In the genomic region with DNA sequence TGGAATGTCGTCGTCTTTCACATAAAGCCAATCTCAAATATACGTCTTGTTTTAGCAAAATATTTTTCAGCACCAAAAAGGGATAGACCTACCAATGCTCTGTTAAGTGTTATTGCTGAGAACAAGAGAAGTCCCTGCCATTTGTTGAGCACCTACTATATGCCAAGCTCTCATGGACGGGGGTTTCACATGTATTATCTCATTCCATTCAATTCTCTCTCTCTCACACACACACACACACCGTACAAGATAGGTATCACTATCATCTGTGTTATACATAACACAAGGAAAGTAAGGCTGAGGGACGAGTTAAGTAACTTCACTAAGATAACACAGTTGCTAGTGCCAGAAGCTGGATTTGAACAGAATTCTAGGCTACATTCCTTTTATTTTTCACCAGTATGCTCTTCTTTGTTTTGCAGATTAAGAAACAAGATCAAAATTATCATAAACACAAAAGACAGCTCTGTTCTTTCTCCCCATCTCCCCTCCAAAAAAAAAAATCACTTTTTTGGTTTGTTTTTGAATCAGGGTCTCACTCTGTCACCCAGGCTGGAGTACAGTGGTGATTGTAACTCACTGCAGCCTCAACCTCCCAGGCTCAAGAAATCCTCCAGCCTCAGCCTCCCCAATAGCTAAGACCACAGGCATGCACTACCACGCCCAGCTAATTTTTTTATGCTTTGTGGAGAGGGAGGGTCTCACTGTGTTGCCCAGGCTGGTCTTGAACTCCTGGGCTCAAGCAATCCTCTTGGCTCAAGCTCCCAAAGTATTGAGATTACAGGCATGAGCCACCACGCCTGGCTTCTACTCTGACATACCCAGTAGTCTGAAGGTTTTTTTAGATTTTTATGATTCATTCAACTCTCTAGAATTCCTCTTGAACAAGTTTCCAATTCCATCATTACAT, we compare ENCODE assay signal across 8 cellular contexts. TPM values are rescaled to one million over a fixed set of nuclear protein-coding genes. Genes with fewer than 3 reads are reported as not detected.
A peak's percentile ranks its signal among the peaks of the same experiment; 100 is the strongest.
DNase-seq lines count a peak whose midpoint lies in the region; ATAC-seq and TF ChIP-seq lines count a peak whose summit lies in the region.

No MANE protein-coding gene starts in this region.

- peaks cover 39% of the 10 kb centered on the region for H3K79me2 ChIP-seq in mammary epithelial cell (ENCODE audit: insufficient read depth, low read length)

- dilution Hi-C loops in mammary epithelial cell (cut with HindIII; ENCODE audit: low sequenced_read_pairs) = no loop called here

- no peaks in the 10 kb centered on the region for H3K27me3 ChIP-seq in AG04450 (ENCODE audit: control insufficient read depth, insufficient read depth, low read length)
- no peaks in the 10 kb centered on the region for H3K27me3 ChIP-seq in HUES64 (ENCODE audit: insufficient read depth, low read length)
- no peaks in the 10 kb centered on the region for H3K27me3 ChIP-seq in mammary epithelial cell (ENCODE audit: insufficient read depth, low read length)

- H3K9me3 ChIP-seq in AG04450 (ENCODE audit: control insufficient read depth, insufficient read depth, low read length) = no peaks in the 10 kb centered on the region
- H3K9me3 ChIP-seq in HUES64 (ENCODE audit: insufficient read depth, low read depth, low read length) = no peaks in the 10 kb centered on the region
- H3K9me3 ChIP-seq in mammary epithelial cell (replicated peaks; ENCODE audit: insufficient read depth, low read length) = no peaks in the 10 kb centered on the region

- H3K4me1 ChIP-seq in HUES64 (ENCODE audit: insufficient read depth, low read length) = peaks cover 12% of the 10 kb centered on the region; the same call in 1 of the 2 replicates
- H3K4me1 ChIP-seq in mammary epithelial cell (ENCODE audit: insufficient read depth, low read length) = peaks cover 18% of the 10 kb centered on the region

- H3K27ac Mint-ChIP-seq in naive B cell = peak overlapping the region in 3 of 6 donors; percentile 13 to 92 (median 76)

- peak overlapping the region; percentile 76 for H2AFZ ChIP-seq in mammary epithelial cell (ENCODE audit: low read depth, low read length)

- peak overlapping the region; percentile 80 for H3K4me3 ChIP-seq in AG04450 (ENCODE audit: low read depth, low read length)
- peak overlapping the region; percentile 66 for H3K4me3 ChIP-seq in HUES64 (ENCODE audit: low read length)
- H3K4me3 ChIP-seq in mammary epithelial cell (replicated peaks in 1 of 3; ENCODE audit: insufficient read depth in 1 of 3, low read depth in 2 of 3, low read length in 3 of 3) = peak overlapping the region; percentile 10 to 77 (median 61)

- no peaks in the 10 kb centered on the region for H3K27me3 Mint-ChIP-seq in naive B cell

- H3K9me3 Mint-ChIP-seq in naive B cell = no peaks in the 10 kb centered on the region

- no peak for TF ChIP-seq CTCF in AG04450 (IDR thresholded peaks at IDR 0.05; ENCODE audit: low read depth, low read length)
- no peak for TF ChIP-seq CTCF in mammary epithelial cell (conservative IDR thresholded peaks at IDR 0.05 in 1 of 2, IDR thresholded peaks at IDR 0.05 in 1 of 2; ENCODE audit: extremely low read depth in 1 of 2, insufficient read depth in 1 of 2, low read depth in 1 of 2, low read length in 2 of 2)
- no peak for TF ChIP-seq CTCF in RWPE1 (conservative IDR thresholded peaks at IDR 0.05; ENCODE audit: low read depth)

- H3K27ac ChIP-seq in AG04450 (ENCODE audit: low read depth, low read length) (no peak overlapping the region), HUES64 (ENCODE audit: low read depth, low read length) (no peak overlapping the region), mammary epithelial cell (ENCODE audit: insufficient read depth, low read depth, low read length) (no peak overlapping the region), RWPE1 (no peak overlapping the region)

- H3K4me3 Mint-ChIP-seq in naive B cell = peak overlapping the region; percentile 96 to 99 (median 97)

- 69% methylated on average over 8 of the region's 8 CpGs for WGBS in HUES64
- WGBS in mammary epithelial cell (ENCODE audit: low coverage, missing lambda C conversion rate) = 60% methylated on average over 8 of the region's 8 CpGs

- no peaks in the 10 kb centered on the region for H3K36me3 ChIP-seq in HUES64 (ENCODE audit: insufficient read depth, low read length)
- peaks cover 4% of the 10 kb centered on the region for H3K36me3 ChIP-seq in mammary epithelial cell (ENCODE audit: insufficient read depth, low read length)

- intact Hi-C loops in mammary epithelial cell (cut with micrococcal nuclease) = loop anchor here (2.0 to 5.0 kb wide), 3 partner anchors 26 to 89 kb away; no protein-coding TSS in a partner anchor

- in situ Hi-C loops in mammary epithelial cell (cut with MboI; ENCODE audit: low sequenced_read_pairs in 2 of 2) = no loop called here

- peak overlapping the region; percentile 89 for H3K4me2 ChIP-seq in mammary epithelial cell (ENCODE audit: insufficient read depth, low read depth, low read length)

- POLR2A ChIA-PET in AG04450 (lab: Yijun Ruan, JAX) = interaction anchor here (0.7 to 2.3 kb wide), 4 partner anchors 8 to 103 kb away, joined by 3 to 16 read pairs (median 7); no protein-coding TSS in a partner anchor
- POLR2A ChIA-PET in RWPE1 (lab: Yijun Ruan, JAX; ENCODE audit: low non-redundant PET) = no interaction called here

- no peak for DNase-seq in AG04450 (ENCODE audit: low read depth, low spot score)
- DNase-seq in mammary epithelial cell = no peak
- no peak for DNase-seq in naive B cell
- no peak for DNase-seq in RWPE1 (ENCODE audit: low spot score)
- no peak for DNase-seq in middle frontal gyrus (ENCODE audit: extremely low spot score, low spot score)
- no peak for DNase-seq in NCI-H82 (lab: John Stamatoyannopoulos, UW)

- no TSS peak for BruUV-seq in mammary epithelial cell (replicated peaks; lab: Mats Ljungman, UMichigan)

- CTCF ChIA-PET in AG04450 (lab: Charles Lee) = interaction anchor here (0.6 to 1.1 kb wide), 2 partner anchors 113 to 379 kb away, joined by 3 read pairs; no protein-coding TSS in a partner anchor
- CTCF ChIA-PET in mammary epithelial cell (lab: Charles Lee; ENCODE audit: low non-redundant PET) = interaction anchor here (0.8 kb wide), 1 partner anchor 91 kb away, joined by 3 read pairs; no protein-coding TSS in a partner anchor
- CTCF ChIA-PET in RWPE1 (lab: Yijun Ruan, JAX) = interaction anchor here (0.6 kb wide), 1 partner anchor 10 kb away, joined by 3 read pairs; no protein-coding TSS in a partner anchor

- H3K9ac ChIP-seq in HUES64 (ENCODE audit: low read depth, low read length) (no peak overlapping the region), mammary epithelial cell (ENCODE audit: insufficient read depth, low read length) (peak overlapping the region; percentile 31)

- H4K20me1 ChIP-seq in mammary epithelial cell (ENCODE audit: insufficient read depth, low read length) = no peaks in the 10 kb centered on the region

- peaks cover 26 to 37% (median 36%) of the 10 kb centered on the region in 3 donors for H3K4me1 Mint-ChIP-seq in naive B cell

- ATAC-seq in naive B cell (ENCODE audit: low read depth in 2 of 2) = no peak
- no peak for ATAC-seq in GM21423 (IDR thresholded peaks at IDR 0.05; ENCODE audit: unreplicated experiment)

- H3K36me3 Mint-ChIP-seq in naive B cell = no peaks in the 10 kb centered on the region

RNA-seq across cellular contexts. Expression of gene ARHGAP18, which starts 1.0 kb away (rescaled TPM):
- polyA plus RNA-seq in AG04450 (2011; rRNA removed) (11.0 and 13.9 TPM in 2 replicates), mammary epithelial cell (14.9 TPM), naive B cell (ENCODE audit: low read depth in 6 of 6) (1 to 10 TPM in 5 of 6 donors, under 1 TPM in 1; 0.84 to 4.0 (median 3.0) TPM)
- polyA minus RNA-seq in AG04450 (2011; rRNA and poly(A)+ RNA removed) = 17.0 and 18.2 TPM in 2 replicates
- polyA plus RNA-seq in HUES64 (2013, experiment 1 of 2) = 3.1 TPM
- 2.7 TPM for polyA plus RNA-seq in HUES64 (2013, experiment 2 of 2)
- total RNA-seq in mammary epithelial cell = 10 to 100 TPM; 20.8 to 28.5 TPM
- polyA minus RNA-seq in mammary epithelial cell = 17.2 TPM
